ENCODE assay signal across 22 cellular contexts in the genomic region with DNA sequence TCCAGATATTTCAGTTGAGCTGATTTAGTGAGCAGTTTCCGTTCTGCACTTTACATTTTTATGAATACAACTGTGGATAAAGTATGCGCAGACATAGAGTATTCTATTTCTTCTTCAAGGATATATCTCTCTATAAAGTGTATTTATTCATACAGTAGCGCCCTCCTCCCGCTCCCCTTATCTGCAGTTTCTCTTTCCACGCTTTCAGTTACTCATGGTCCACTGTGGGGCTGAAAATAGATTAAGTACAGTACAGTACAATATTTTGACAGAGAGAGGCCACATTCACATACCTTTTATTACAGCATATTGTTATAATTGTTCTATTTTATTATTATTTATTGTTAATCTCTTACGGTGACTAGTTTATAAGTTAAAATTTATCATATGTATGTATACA. TPM values are rescaled to one million over a fixed set of nuclear protein-coding genes. Genes with fewer than 3 reads are reported as not detected.
DNase-seq lines count a peak whose midpoint lies in the region; ATAC-seq and TF ChIP-seq lines count a peak whose summit lies in the region.
"Had no signal": no experiment of that assay in that cellular context is flagged by ENCODE, and none has a peak within 500 bp of the region (broad histone marks: within the 10 kb centered on the region; RNA-seq: fewer than 3 reads in every experiment).

No MANE protein-coding gene starts in this region.

- H3K27me3 Mint-ChIP-seq in activated naive CD4-positive, alpha-beta T cell treated with anti-CD3 and anti-CD28 coated beads for 36 hours (ENCODE audit: low read depth): peaks cover 9% of the 10 kb centered on the region

- no TSS peak for BruUV-seq in Panc1 (replicated peaks; lab: Mats Ljungman, UMichigan)

- H3F3A ChIP-seq in Loucy (ENCODE audit: low read depth): peaks cover 3% of the 10 kb centered on the region; the same call in 1 of the 2 replicates

- no peak for ATAC-seq in heart right ventricle
- no peak for ATAC-seq in right cardiac atrium
- ATAC-seq in Panc1: no peak
- no peak for ATAC-seq in HG03469 (IDR thresholded peaks at IDR 0.05; ENCODE audit: unreplicated experiment)
- ATAC-seq: A549, GM23338 had no signal

- POLR2A ChIA-PET in Panc1 (lab: Charles Lee): no interaction called here

- H3K27ac ChIP-seq in heart right ventricle: peak overlapping the region in 7 of 10 donors; percentile 9 to 65 (median 37)
- H3K27ac ChIP-seq in right cardiac atrium (ENCODE audit: low read length): no peak overlapping the region
- peak overlapping the region; percentile 52 for H3K27ac ChIP-seq in Panc1 (ENCODE audit: low read length)

- no peak overlapping the region for H3K27ac Mint-ChIP-seq in activated naive CD4-positive, alpha-beta T cell treated with anti-CD3 and anti-CD28 coated beads for 36 hours
- H3K27ac Mint-ChIP-seq: CD14-positive monocyte; CD4-positive, alpha-beta T cell; CD8-positive, alpha-beta memory T cell; GM23338; H9 had no signal

- H2AFZ ChIP-seq in Loucy (ENCODE audit: low read length): no peak overlapping the region
- H2AFZ ChIP-seq: GM23338 had no signal

- H3K9me2 ChIP-seq in Loucy (replicated peaks; ENCODE audit: low read depth, low read length): no peaks in the 10 kb centered on the region

- CTCF ChIA-PET in Panc1 (lab: Charles Lee): no interaction called here
- CTCF ChIA-PET in activated naive CD4-positive, alpha-beta T cell treated with anti-CD3 and anti-CD28 coated beads for 36 hours (lab: Charles Lee): interaction anchor here (1.0 kb wide), 1 partner anchor 50 kb away, joined by 3 read pairs; no protein-coding TSS in a partner anchor

- TF ChIP-seq CTCF in heart right ventricle (IDR thresholded peaks at IDR 0.05) (no peak), Loucy (conservative IDR thresholded peaks at IDR 0.05; ENCODE audit: low read length) (no peak), Panc1 (IDR thresholded peaks at IDR 0.05) (no peak)

- DNase-seq in heart right ventricle (no peak), right cardiac atrium (no peak), Panc1 (ENCODE audit: low read depth, low spot score) (no peak), superior temporal gyrus (ENCODE audit: extremely low spot score) (no peak)
- no peak for DNase-seq in activated naive CD4-positive, alpha-beta T cell treated with anti-CD3 and anti-CD28 coated beads for 36 hours
- DNase-seq: 8988T; ACHN; AML-193; BE2C; CD4-positive, alpha-beta T cell; CD8-positive, alpha-beta memory T cell; DMS 273 treated with DMSO at 0.1 percent for 48 hours; DMS79; GDM1; H9 had no signal

- H3K36me3 Mint-ChIP-seq in activated naive CD4-positive, alpha-beta T cell treated with anti-CD3 and anti-CD28 coated beads for 36 hours (ENCODE audit: low read depth): no peaks in the 10 kb centered on the region
- H3K36me3 Mint-ChIP-seq: CD14-positive monocyte had no signal

- H3K4me3 ChIP-seq in heart right ventricle (no peak overlapping the region), right cardiac atrium (ENCODE audit: low read length) (no peak overlapping the region), Loucy (ENCODE audit: low read length, poor library complexity, severe bottlenecking) (no peak overlapping the region), Panc1 (ENCODE audit: low read depth in 2 of 2, low read length in 2 of 2) (no peak overlapping the region)
- H3K4me3 ChIP-seq: A549; BLaER1 treated with 17β-estradiol and CSF1 and Interleukin-3, amounts not matched to agents 10 nM and 100 nM; GM12878; GM23338 had no signal

- no peaks in the 10 kb centered on the region for H3K79me2 ChIP-seq in Loucy (ENCODE audit: insufficient read depth, low read length)

- H3K4me3 Mint-ChIP-seq in activated naive CD4-positive, alpha-beta T cell treated with anti-CD3 and anti-CD28 coated beads for 36 hours: no peak overlapping the region
- H3K4me3 Mint-ChIP-seq: CD14-positive monocyte; CD4-positive, alpha-beta T cell; CD8-positive, alpha-beta memory T cell; GM23338; H9 had no signal

- peaks cover 0 to 90% (median 18%) of the 10 kb centered on the region in 9 donors for H3K4me1 ChIP-seq in heart right ventricle
- peaks cover 4% of the 10 kb centered on the region for H3K4me1 ChIP-seq in right cardiac atrium (ENCODE audit: control insufficient read depth, insufficient read depth, low read length)
- H3K4me1 ChIP-seq in Loucy (ENCODE audit: insufficient read depth, low read length, poor library complexity, severe bottlenecking): peaks cover 42% of the 10 kb centered on the region
- no peaks in the 10 kb centered on the region for H3K4me1 ChIP-seq in Panc1 (ENCODE audit: control insufficient read depth, insufficient read depth, low read length)
- H3K4me1 ChIP-seq: BE2C had no signal

- H3K9me3 ChIP-seq in heart right ventricle (peaks cover 0 to 9% (median 0%) of the 10 kb centered on the region in 11 donors), right cardiac atrium (ENCODE audit: control insufficient read depth, low read length) (no peaks in the 10 kb centered on the region), Loucy (ENCODE audit: insufficient read depth, low read depth, low read length) (peaks cover 14% of the 10 kb centered on the region; the same call in 1 of the 2 replicates), Panc1 (ENCODE audit: control insufficient read depth, insufficient read depth, low read depth, low read length) (peaks cover 19% of the 10 kb centered on the region; the same call in 1 of the 2 replicates)
- H3K9me3 ChIP-seq: BE2C had no signal

- in situ Hi-C loops in Panc1 (cut with HindIII; ENCODE audit: low pct_unique_long_range_greater_than_20kb, low sequenced_read_pairs): no loop called here

- H3K36me3 ChIP-seq in heart right ventricle (peaks cover 0 to 8% (median 0%) of the 10 kb centered on the region in 9 donors), Loucy (ENCODE audit: insufficient read depth, low read length) (no peaks in the 10 kb centered on the region), Panc1 (ENCODE audit: control insufficient read depth, insufficient read depth, low read length) (no peaks in the 10 kb centered on the region)
- H3K36me3 ChIP-seq: BE2C; BLaER1 treated with 17β-estradiol and CSF1 and Interleukin-3, amounts not matched to agents 10 nM and 100 nM had no signal

- peaks cover 9% of the 10 kb centered on the region for H3K4me1 Mint-ChIP-seq in activated naive CD4-positive, alpha-beta T cell treated with anti-CD3 and anti-CD28 coated beads for 36 hours (ENCODE audit: low read depth)
- H3K4me1 Mint-ChIP-seq: CD8-positive, alpha-beta memory T cell; GM23338; H9 had no signal

- intact Hi-C loops in heart right ventricle (cut with DNase I): no loop called here
- intact Hi-C loops in right cardiac atrium (cut with DNase I): no loop called here
- intact Hi-C loops in Panc1 (cut with micrococcal nuclease; ENCODE audit: unreplicated experiment): no loop called here
- intact Hi-C loops in activated naive CD4-positive, alpha-beta T cell treated with anti-CD3 and anti-CD28 coated beads for 36 hours (cut with micrococcal nuclease): no loop called here

- no peak overlapping the region for H3K9ac ChIP-seq in Loucy (ENCODE audit: low read depth, low read length, poor library complexity, severe bottlenecking)
- H3K9ac ChIP-seq: BLaER1 treated with 17β-estradiol and CSF1 and Interleukin-3, amounts not matched to agents 10 nM and 100 nM had no signal

- H3K9me3 Mint-ChIP-seq in activated naive CD4-positive, alpha-beta T cell treated with anti-CD3 and anti-CD28 coated beads for 36 hours: peaks cover 8% of the 10 kb centered on the region
- H3K9me3 Mint-ChIP-seq: GM23338 had no signal

- peak overlapping the region; percentile 3 for H3K4me2 ChIP-seq in Loucy (ENCODE audit: low read depth, low read length, poor library complexity, severe bottlenecking)
- H3K4me2 ChIP-seq: A549, GM23338 had no signal

- H3K27me3 ChIP-seq in heart right ventricle (no peaks in the 10 kb centered on the region), right cardiac atrium (ENCODE audit: control insufficient read depth, insufficient read depth) (no peaks in the 10 kb centered on the region), Loucy (ENCODE audit: insufficient read depth, low read length, poor library complexity, severe bottlenecking) (no peaks in the 10 kb centered on the region), Panc1 (ENCODE audit: control insufficient read depth, insufficient read depth, low read length) (no peaks in the 10 kb centered on the region)
- H3K27me3 ChIP-seq: BE2C; BLaER1 treated with 17β-estradiol and CSF1 and Interleukin-3, amounts not matched to agents 10 nM and 100 nM had no signal

- 56 to 75% methylated on average over 6 of the region's 6 CpGs for WGBS in heart right ventricle, 2 donors
- whole genome bisulfite sequencing in right cardiac atrium: 73% methylated on average over 6 of the region's 6 CpGs

- no peaks in the 10 kb centered on the region for H4K20me1 ChIP-seq in Loucy (ENCODE audit: insufficient read depth, low read length, poor library complexity, severe bottlenecking)
- H4K20me1 ChIP-seq: BLaER1 treated with 17β-estradiol and CSF1 and Interleukin-3, amounts not matched to agents 10 nM and 100 nM had no signal

RNA-seq across cellular contexts. Expression of a gene that starts 19.7 kb away (rescaled TPM):
- total RNA-seq in heart right ventricle (1,000 to 10,000 TPM in 9 of 10 donors, 100 to 1,000 TPM in 1; 598 to 2,354 (median 1,687) TPM), right cardiac atrium (100 to 1,000 TPM; 423 to 631 (median 511) TPM), Panc1 (2021; ENCODE audit: unreplicated experiment) (378 TPM)
- polyA plus RNA-seq in heart right ventricle (100 to 1,000 TPM; 437 to 653 TPM), right cardiac atrium (410 TPM)
- polyA plus RNA-seq in Panc1 (2012; ENCODE audit: insufficient read length): 411 TPM
- 1 to 10 TPM; 1.6 to 1.8 TPM for total RNA-seq in activated naive CD4-positive, alpha-beta T cell treated with anti-CD3 and anti-CD28 coated beads for 36 hours

Comparison
In these comparisons a context has a peak if more than half of its experiments do, and no peak if none do; other contexts are left out.
1. RNA of a gene that starts 19.7 kb away (total RNA-seq): 598 to 2,354 TPM in heart right ventricle, 423 to 631 TPM in right cardiac atrium and 378 TPM in Panc1 (single experiment); 1.6 to 1.8 TPM in activated naive CD4-positive, alpha-beta T cell treated with anti-CD3 and anti-CD28 coated beads for 36 hours; every median in the first group is over 100 times any median in the second.